Comparison of ENCODE assay signal across 1 cellular context in genomic region chr6:6801002-6801329, GRCh38.
TF ChIP-seq lines count a peak whose summit lies in the region.

No MANE protein-coding gene starts in this region.

TF ChIP-seq in HCT116, 20 proteins besides CTCF, POLR2A, EP300 and RAD21 (continued from another document):
- TF ChIP-seq REST (IDR thresholded peaks at IDR 0.05; ENCODE audit: low read depth) (no peak), FOSL1 (IDR thresholded peaks at IDR 0.05; ENCODE audit: low read depth) (no peak), SP1 (IDR thresholded peaks at IDR 0.05; ENCODE audit: low read depth) (no peak)
